Comparison of ENCODE assay signal across 2 cellular contexts in the genomic region with DNA sequence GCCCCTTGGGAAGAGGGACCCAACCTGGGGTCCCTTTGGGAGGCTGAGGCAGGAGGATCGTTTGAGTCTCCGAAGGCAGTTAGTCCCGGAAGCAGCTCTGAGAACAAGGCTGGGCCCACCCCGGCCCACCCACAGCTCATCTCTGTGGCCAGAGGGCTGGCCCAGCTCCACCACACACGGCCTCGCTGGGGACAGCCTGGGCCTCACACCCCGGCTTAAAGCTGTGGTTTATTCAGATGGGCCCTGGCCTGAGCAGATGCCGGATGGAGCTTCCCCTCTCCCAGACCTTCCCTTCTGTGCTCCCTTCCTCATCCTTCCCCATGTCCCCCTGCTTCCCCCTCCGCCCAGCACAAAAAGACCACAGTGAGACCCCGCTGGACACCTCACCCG.
TF ChIP-seq lines count a peak whose summit lies in the region.

No MANE protein-coding gene starts in this region.

TF ChIP-seq in HCT116, 20 proteins besides CTCF, POLR2A, EP300 and RAD21 (continued from another document):
- TF ChIP-seq YY1 (IDR thresholded peaks at IDR 0.05; ENCODE audit: extremely low read depth, insufficient replicate concordance, low read depth, low read length) (no peak), EZH2 (IDR thresholded peaks at IDR 0.05) (no peak), CBX3 (IDR thresholded peaks at IDR 0.05; ENCODE audit: low read depth) (no peak), JUND (IDR thresholded peaks at IDR 0.05) (no peak)
- TF ChIP-seq, protein P1, sequence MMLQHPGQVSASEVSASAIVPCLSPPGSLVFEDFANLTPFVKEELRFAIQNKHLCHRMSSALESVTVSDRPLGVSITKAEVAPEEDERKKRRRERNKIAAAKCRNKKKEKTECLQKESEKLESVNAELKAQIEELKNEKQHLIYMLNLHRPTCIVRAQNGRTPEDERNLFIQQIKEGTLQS (IDR thresholded peaks at IDR 0.05) = no peak
- TF ChIP-seq, protein P2, sequence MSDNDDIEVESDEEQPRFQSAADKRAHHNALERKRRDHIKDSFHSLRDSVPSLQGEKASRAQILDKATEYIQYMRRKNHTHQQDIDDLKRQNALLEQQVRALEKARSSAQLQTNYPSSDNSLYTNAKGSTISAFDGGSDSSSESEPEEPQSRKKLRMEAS (IDR thresholded peaks at IDR 0.05) = no peak
TF ChIP-seq in HCT116: peak in this region for 0.

TF ChIP-seq in H1, 55 proteins besides CTCF, POLR2A, EP300 and RAD21 (continued from another document):
- TF ChIP-seq CBX5 (IDR thresholded peaks at IDR 0.05; ENCODE audit: low read depth, low read length) (no peak), SIN3A (conservative IDR thresholded peaks at IDR 0.05 in 1 of 2, IDR thresholded peaks at IDR 0.05 in 1 of 2; ENCODE audit: low read depth in 1 of 2, low read length in 2 of 2) (no peak), CTBP2 (IDR thresholded peaks at IDR 0.05; ENCODE audit: borderline replicate concordance, insufficient read depth, insufficient read length, low read length) (no peak), SP2 (IDR thresholded peaks at IDR 0.05; ENCODE audit: low read length) (no peak), YY1 (IDR thresholded peaks at IDR 0.05; ENCODE audit: low read depth, low read length) (no peak), RFX5 (IDR thresholded peaks at IDR 0.05; ENCODE audit: borderline replicate concordance, low read depth, low read length) (no peak), JUN (IDR thresholded peaks at IDR 0.05; ENCODE audit: low read depth, low read length) (no peak)
